In genomic region chr2:202375611-202376408, GRCh38 we compare ENCODE assay signal across 8 cellular contexts. TPM values are rescaled to one million over a fixed set of nuclear protein-coding genes. Genes with fewer than 3 reads are reported as not detected.
A peak's percentile ranks its signal among the peaks of the same experiment; 100 is the strongest.
DNase-seq lines count a peak whose midpoint lies in the region; ATAC-seq lines count a peak whose summit lies in the region.

Gene BMPR2 (plus strand): TSS chr2:202376327. CDS start chr2:202377475, 1,148 bp downstream.

- 0 to 1% methylated on average over 40 to 59 of the region's 70 CpGs for WGBS in mesodermal cell (ENCODE audit: insufficient coverage in 2 of 2), 2 experiments

- in situ Hi-C loops in endometrial microvascular endothelial cells (cut with HindIII; ENCODE audit: inconsistent ontology term, low pct_unique_long_range_greater_than_20kb, low sequenced_read_pairs), result no loop called here

- peak; percentile 60 for ATAC-seq in GM21360 (IDR thresholded peaks at IDR 0.05; ENCODE audit: unreplicated experiment)

- peak within 1 kb of the TSS; percentile 87 for H3K4me3 ChIP-seq in mesodermal cell (ENCODE audit: extremely low read depth, insufficient read depth, low read length, poor library complexity, severe bottlenecking)

- peaks cover 6% of the 10 kb centered on the region for H3K4me1 ChIP-seq in mesodermal cell (ENCODE audit: control insufficient read depth, insufficient read depth, low read length, poor library complexity, severe bottlenecking)

- peak; percentile 49 for DNase-seq in CMK (ENCODE audit: low read depth)
- DNase-seq in HT1080 (ENCODE audit: low read depth), result peak; percentile 84
- peak; percentile 86 for DNase-seq in NOMO-1 treated with dmso at 0.1 percent for 144 hours (lab: John Stamatoyannopoulos, UW; ENCODE audit: unreplicated experiment)
- peak; percentile 53 for DNase-seq in activated CD8-positive, alpha-beta memory T cell treated with anti-CD3 and anti-CD28 coated beads, Interleukin-2, amount 50 U/mL, for 1 hour (ENCODE audit: extremely low read depth)
- peak; percentile 72 for DNase-seq in stimulated activated CD8-positive, alpha-beta memory T cell treated with anti-CD3 and anti-CD28 coated beads, Interleukin-15, amount 100 ng/mL, for 24 hours (ENCODE audit: low read depth)

- H3K9me3 ChIP-seq in mesodermal cell (ENCODE audit: control insufficient read depth, low read length), result no peaks in the 10 kb centered on the region

- peak within 1 kb of the TSS; percentile 100 for H3K27ac ChIP-seq in mesodermal cell (ENCODE audit: low read depth, low read length, severe bottlenecking)

- H3K36me3 ChIP-seq in mesodermal cell (ENCODE audit: control insufficient read depth, insufficient read depth, low read length), result peaks cover 7% of the 10 kb centered on the region

RNA-seq across cellular contexts. Expression of gene BMPR2, which starts in this region (rescaled TPM):
- 3.8 and 5.5 TPM in 2 replicates for total RNA-seq in HT1080 (2014; rRNA removed; shearing (Covaris generic))
- 8.9 and 13.2 TPM in 2 replicates for polyA plus RNA-seq in HT1080 (2015; cell fraction: cytosol; rRNA removed)
- polyA plus RNA-seq in HT1080 (2015; cell fraction: nucleus; rRNA removed), result 9.7 and 11.1 TPM in 2 replicates
- total RNA-seq in endometrial microvascular endothelial cells (ENCODE audit: inconsistent ontology term), result 57.1 TPM
- polyA plus RNA-seq in mesodermal cell (2013, experiment 1 of 2), result 43.2 TPM
- 35.9 TPM for polyA plus RNA-seq in mesodermal cell (2013, experiment 2 of 2)

Comparison
In these comparisons a context has a peak if more than half of its experiments do, and no peak if none do; other contexts are left out.
1. Peak in every context shown above with its lines: DNase-seq, ATAC-seq, H3K4me3 ChIP-seq and H3K27ac ChIP-seq.